27 cellular contexts compared by ENCODE assay signal in the genomic region with DNA sequence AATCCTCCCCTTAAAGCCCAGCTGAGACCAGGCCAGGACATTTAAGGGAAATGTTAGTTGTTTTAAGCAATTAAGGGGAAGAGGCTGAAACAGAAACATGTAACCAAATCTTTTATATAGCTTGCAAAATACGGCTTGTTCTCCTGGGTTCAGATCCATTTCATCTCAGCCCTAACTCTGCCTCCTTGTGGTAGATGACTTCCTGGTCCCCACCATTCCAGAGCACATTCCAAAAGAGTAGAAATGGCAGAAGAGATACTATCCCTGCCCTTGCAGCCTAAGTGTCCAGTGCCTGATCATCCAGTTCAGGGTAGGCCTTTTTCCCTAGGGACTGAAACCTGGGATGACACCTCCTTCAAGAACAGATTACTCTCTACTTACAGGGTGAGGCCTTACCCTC.
"Had no signal": no experiment of that assay in that cellular context is flagged by ENCODE, and none has a peak within 500 bp of the region (broad histone marks: within the 10 kb centered on the region; RNA-seq: fewer than 3 reads in every experiment).

No MANE protein-coding gene starts in this region.

- H3K4me1 ChIP-seq: body of pancreas, esophagus squamous epithelium, pancreas had no signal

- H3K4me1 Mint-ChIP-seq: activated CD4-positive, alpha-beta memory T cell treated with anti-CD3 and anti-CD28 coated beads, Interleukin-2, amount 10 ng/mL, durations not matched to agents 7 days and 5 days; activated CD4-positive, alpha-beta T cell treated with anti-CD3 and anti-CD28 coated beads, Interleukin-2, amount 10 ng/mL, durations not matched to agents 24 days and 14 days; activated naive CD4-positive, alpha-beta T cell treated with anti-CD3 and anti-CD28 coated beads, Interleukin-2, amount 50 U/mL, for 24 hours; memory B cell; nephron had no signal

- H3K4me3 Mint-ChIP-seq: activated CD4-positive, alpha-beta memory T cell treated with anti-CD3 and anti-CD28 coated beads, Interleukin-2, amount 10 ng/mL, durations not matched to agents 7 days and 5 days; activated CD4-positive, alpha-beta T cell treated with anti-CD3 and anti-CD28 coated beads, Interleukin-2, amount 10 ng/mL, durations not matched to agents 24 days and 14 days; activated naive CD4-positive, alpha-beta T cell treated with anti-CD3 and anti-CD28 coated beads, Interleukin-2, amount 50 U/mL, for 24 hours; activated T-helper 1 cell treated with anti-CD3 and anti-CD28 coated beads, Interleukin-12 subunit alpha, Interleukin-12 subunit beta, Interleukin-2, Interleukin-4 antibody, amounts not matched to agents 30 ng/mL and 10 ng/mL and 1 ng/mL, durations not matched to agents 14 hours and 24 hours and 36 hours; dendritic cell treated with granulocyte-macrophage colony-stimulating factor and Interleukin-4, amounts not matched to agents 40 ng/mL and 50 ng/mL, for 4 days; memory B cell; nephron; stimulated activated naive CD8-positive, alpha-beta T cell treated with anti-CD3 and anti-CD28 coated beads, Interleukin-15, Interleukin-2, amounts not matched to agents 100 ng/mL and 50 ng/mL, for 24 hours; T-helper 1 cell treated with Interleukin-12 subunit alpha and Interleukin-12 subunit beta and Interleukin-4 antibody, amounts not matched to agents 30 μg/mL and 1 μg/mL, for 36 hours had no signal

- FAIRE-seq: islet of Langerhans, pancreas had no signal

- H3K27ac Mint-ChIP-seq: activated CD4-positive, alpha-beta memory T cell treated with anti-CD3 and anti-CD28 coated beads, Interleukin-2, amount 10 ng/mL, durations not matched to agents 7 days and 5 days; activated CD4-positive, alpha-beta T cell treated with anti-CD3 and anti-CD28 coated beads, Interleukin-2, amount 10 ng/mL, durations not matched to agents 24 days and 14 days; activated T-helper 1 cell treated with anti-CD3 and anti-CD28 coated beads, Interleukin-12 subunit alpha, Interleukin-12 subunit beta, Interleukin-2, Interleukin-4 antibody, amounts not matched to agents 30 ng/mL and 10 ng/mL and 1 ng/mL, durations not matched to agents 14 hours and 24 hours and 36 hours; dendritic cell treated with granulocyte-macrophage colony-stimulating factor and Interleukin-4, amounts not matched to agents 40 ng/mL and 50 ng/mL, for 4 days; memory B cell; nephron; stimulated activated naive CD8-positive, alpha-beta T cell treated with anti-CD3 and anti-CD28 coated beads, Interleukin-15, Interleukin-2, amounts not matched to agents 100 ng/mL and 50 ng/mL, for 24 hours; T-helper 1 cell treated with Interleukin-12 subunit alpha and Interleukin-12 subunit beta and Interleukin-4 antibody, amounts not matched to agents 30 μg/mL and 1 μg/mL, for 36 hours had no signal

- H3K4me3 ChIP-seq: body of pancreas, cardiac muscle cell, esophagus squamous epithelium, pancreas, tibial artery had no signal

- H3K27me3 Mint-ChIP-seq: activated CD4-positive, alpha-beta memory T cell treated with anti-CD3 and anti-CD28 coated beads, Interleukin-2, amount 10 ng/mL, durations not matched to agents 7 days and 5 days; activated CD4-positive, alpha-beta T cell treated with anti-CD3 and anti-CD28 coated beads, Interleukin-2, amount 10 ng/mL, durations not matched to agents 24 days and 14 days; activated naive CD4-positive, alpha-beta T cell treated with anti-CD3 and anti-CD28 coated beads, Interleukin-2, amount 50 U/mL, for 24 hours; dendritic cell treated with granulocyte-macrophage colony-stimulating factor and Interleukin-4, amounts not matched to agents 40 ng/mL and 50 ng/mL, for 4 days; memory B cell; stimulated activated naive CD8-positive, alpha-beta T cell treated with anti-CD3 and anti-CD28 coated beads, Interleukin-15, Interleukin-2, amounts not matched to agents 100 ng/mL and 50 ng/mL, for 24 hours had no signal

- H3K36me3 Mint-ChIP-seq: activated naive CD4-positive, alpha-beta T cell treated with anti-CD3 and anti-CD28 coated beads, Interleukin-2, amount 50 U/mL, for 24 hours; memory B cell had no signal

- H3K27ac ChIP-seq: body of pancreas, cardiac muscle cell, esophagus squamous epithelium, pancreas, tibial artery had no signal

- H3K27me3 ChIP-seq: body of pancreas, cardiac muscle cell, esophagus squamous epithelium, pancreas, tibial artery had no signal

- DNase-seq: activated CD4-positive, alpha-beta memory T cell treated with anti-CD3 and anti-CD28 coated beads, Interleukin-2, amount 10 ng/mL, durations not matched to agents 7 days and 5 days; activated CD4-positive, alpha-beta T cell treated with anti-CD3 and anti-CD28 coated beads, Interleukin-2, amount 10 ng/mL, durations not matched to agents 24 days and 14 days; activated CD4-positive, CD25-positive, alpha-beta regulatory T cell; activated gamma-delta T cell; activated T-cell treated with anti-CD3 and anti-CD28 coated beads for 4 hours; anterior cingulate cortex; body of pancreas; effector CD8-positive, alpha-beta T cell; esophagus squamous epithelium; foreskin fibroblast; hippocampal formation; left colon; pancreas; right cardiac atrium; stimulated activated CD4-positive, alpha-beta T cell treated with anti-CD3 and anti-CD28 coated beads, Interleukin-4, amount 100 ng/mL, for 24 hours; substantia nigra; T1000; tibial artery had no signal

- H3K9me3 Mint-ChIP-seq: activated CD4-positive, alpha-beta memory T cell treated with anti-CD3 and anti-CD28 coated beads, Interleukin-2, amount 10 ng/mL, durations not matched to agents 7 days and 5 days; activated CD4-positive, alpha-beta T cell treated with anti-CD3 and anti-CD28 coated beads, Interleukin-2, amount 10 ng/mL, durations not matched to agents 24 days and 14 days; activated naive CD4-positive, alpha-beta T cell treated with anti-CD3 and anti-CD28 coated beads, Interleukin-2, amount 50 U/mL, for 24 hours; activated T-helper 1 cell treated with anti-CD3 and anti-CD28 coated beads, Interleukin-12 subunit alpha, Interleukin-12 subunit beta, Interleukin-2, Interleukin-4 antibody, amounts not matched to agents 30 ng/mL and 10 ng/mL and 1 ng/mL, durations not matched to agents 14 hours and 24 hours and 36 hours; memory B cell; nephron; T-helper 1 cell treated with Interleukin-12 subunit alpha and Interleukin-12 subunit beta and Interleukin-4 antibody, amounts not matched to agents 30 μg/mL and 1 μg/mL, for 36 hours had no signal

- H3K9me3 ChIP-seq: body of pancreas, esophagus squamous epithelium, pancreas, tibial artery had no signal

- H3K36me3 ChIP-seq: cardiac muscle cell, esophagus squamous epithelium, pancreas, tibial artery had no signal

- ATAC-seq: body of pancreas, left colon, pancreas, right cardiac atrium had no signal
